Comparison of ENCODE assay signal across 15 cellular contexts in the genomic region with DNA sequence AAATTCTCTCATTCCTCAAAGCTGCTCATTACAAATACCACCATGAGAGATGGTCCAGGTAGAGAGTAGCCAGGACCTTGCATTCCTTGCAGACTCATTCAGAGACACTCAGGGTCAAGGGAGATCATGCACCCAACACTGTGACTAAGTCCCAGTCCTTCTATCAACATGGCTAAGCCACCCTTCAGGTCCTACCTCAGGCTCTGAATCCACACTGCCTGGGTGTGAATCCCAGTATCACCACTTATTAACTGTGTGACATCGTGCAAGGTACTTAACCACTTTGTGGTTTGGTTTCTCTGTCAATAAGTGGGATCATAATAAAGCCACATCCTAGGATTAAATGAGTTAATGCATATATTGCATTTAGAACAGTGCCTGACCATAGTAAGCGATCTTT.
DNase-seq lines count a peak whose midpoint lies in the region; ATAC-seq lines count a peak whose summit lies in the region.
"Had no signal": no experiment of that assay in that cellular context is flagged by ENCODE, and none has a peak within 500 bp of the region (broad histone marks: within the 10 kb centered on the region; RNA-seq: fewer than 3 reads in every experiment).

No MANE protein-coding gene starts in this region.

- no peak for DNase-seq in activated naive CD8-positive, alpha-beta T cell treated with anti-CD3 and anti-CD28 coated beads, Interleukin-2, amount 50 U/mL, for 24 hours
- no peak for DNase-seq in activated naive CD8-positive, alpha-beta T cell treated with anti-CD3 and anti-CD28 coated beads for 36 hours
- DNase-seq in kidney tubule cell (ENCODE audit: low spot score): peak; percentile 88
- DNase-seq in activated CD4-positive, CD25-positive, alpha-beta regulatory T cell treated with anti-CD3 and anti-CD28 coated beads, Interleukin-2, amount 50 U/mL, for 72 hours: no peak
- DNase-seq in activated CD4-positive, alpha-beta T cell treated with anti-CD3 and anti-CD28 coated beads, Interleukin-2, amount 10 ng/mL, durations not matched to agents 24 days and 14 days: no peak
- no peak for DNase-seq in activated effector memory CD4-positive, alpha-beta T cell treated with Interleukin-2 at 50 U/mL for 16 hours
- DNase-seq: CD8-positive, alpha-beta T cell; COR-L47; DMS153; DMS79 treated with DMSO at 0.1 percent for 48 hours; GDM1 had no signal

- no peak overlapping the region for H3K4me3 Mint-ChIP-seq in activated naive CD8-positive, alpha-beta T cell treated with anti-CD3 and anti-CD28 coated beads, Interleukin-2, amount 50 U/mL, for 24 hours
- H3K4me3 Mint-ChIP-seq in activated naive CD8-positive, alpha-beta T cell treated with anti-CD3 and anti-CD28 coated beads for 36 hours: no peak overlapping the region
- H3K4me3 Mint-ChIP-seq in stimulated activated memory B cell treated with anti-CD40 and anti-IgM and Interleukin-4, amounts not matched to agents 10 μg/mL and 1 μg/mL and 100 μg/mL, for 72 hours: no peak overlapping the region
- H3K4me3 Mint-ChIP-seq in activated CD4-positive, alpha-beta T cell treated with anti-CD3 and anti-CD28 coated beads, Interleukin-2, amount 10 ng/mL, durations not matched to agents 24 days and 14 days: no peak overlapping the region
- H3K4me3 Mint-ChIP-seq: CD14-positive monocyte; CD8-positive, alpha-beta T cell had no signal

- no peaks in the 10 kb centered on the region for H3K4me1 Mint-ChIP-seq in activated naive CD8-positive, alpha-beta T cell treated with anti-CD3 and anti-CD28 coated beads, Interleukin-2, amount 50 U/mL, for 24 hours
- H3K4me1 Mint-ChIP-seq in activated naive CD8-positive, alpha-beta T cell treated with anti-CD3 and anti-CD28 coated beads for 36 hours: peaks cover 2% of the 10 kb centered on the region
- H3K4me1 Mint-ChIP-seq in stimulated activated memory B cell treated with anti-CD40 and anti-IgM and Interleukin-4, amounts not matched to agents 10 μg/mL and 1 μg/mL and 100 μg/mL, for 72 hours: no peaks in the 10 kb centered on the region
- peaks cover 2% of the 10 kb centered on the region for H3K4me1 Mint-ChIP-seq in activated CD4-positive, alpha-beta T cell treated with anti-CD3 and anti-CD28 coated beads, Interleukin-2, amount 10 ng/mL, durations not matched to agents 24 days and 14 days
- H3K4me1 Mint-ChIP-seq: CD14-positive monocyte had no signal

- no peak overlapping the region for H3K27ac Mint-ChIP-seq in activated naive CD8-positive, alpha-beta T cell treated with anti-CD3 and anti-CD28 coated beads, Interleukin-2, amount 50 U/mL, for 24 hours
- H3K27ac Mint-ChIP-seq in activated naive CD8-positive, alpha-beta T cell treated with anti-CD3 and anti-CD28 coated beads for 36 hours: no peak overlapping the region
- H3K27ac Mint-ChIP-seq in stimulated activated memory B cell treated with anti-CD40 and anti-IgM and Interleukin-4, amounts not matched to agents 10 μg/mL and 1 μg/mL and 100 μg/mL, for 72 hours: no peak overlapping the region
- H3K27ac Mint-ChIP-seq in activated CD4-positive, alpha-beta T cell treated with anti-CD3 and anti-CD28 coated beads, Interleukin-2, amount 10 ng/mL, durations not matched to agents 24 days and 14 days: no peak overlapping the region
- H3K27ac Mint-ChIP-seq: CD14-positive monocyte; CD8-positive, alpha-beta T cell had no signal

- no peaks in the 10 kb centered on the region for H3K36me3 Mint-ChIP-seq in activated naive CD8-positive, alpha-beta T cell treated with anti-CD3 and anti-CD28 coated beads, Interleukin-2, amount 50 U/mL, for 24 hours (ENCODE audit: low read depth)
- H3K36me3 Mint-ChIP-seq in activated naive CD8-positive, alpha-beta T cell treated with anti-CD3 and anti-CD28 coated beads for 36 hours: no peaks in the 10 kb centered on the region
- H3K36me3 Mint-ChIP-seq in stimulated activated memory B cell treated with anti-CD40 and anti-IgM and Interleukin-4, amounts not matched to agents 10 μg/mL and 1 μg/mL and 100 μg/mL, for 72 hours: no peaks in the 10 kb centered on the region
- no peaks in the 10 kb centered on the region for H3K36me3 Mint-ChIP-seq in activated CD4-positive, alpha-beta T cell treated with anti-CD3 and anti-CD28 coated beads, Interleukin-2, amount 10 ng/mL, durations not matched to agents 24 days and 14 days (ENCODE audit: low read depth)
- H3K36me3 Mint-ChIP-seq: CD14-positive monocyte; CD8-positive, alpha-beta T cell had no signal

- intact Hi-C loops in activated CD4-positive, alpha-beta T cell treated with anti-CD3 and anti-CD28 coated beads, Interleukin-2, amount 10 ng/mL, durations not matched to agents 24 days and 14 days (cut with micrococcal nuclease): no loop called here

- H3K27me3 Mint-ChIP-seq in activated naive CD8-positive, alpha-beta T cell treated with anti-CD3 and anti-CD28 coated beads, Interleukin-2, amount 50 U/mL, for 24 hours: no peaks in the 10 kb centered on the region
- H3K27me3 Mint-ChIP-seq in activated naive CD8-positive, alpha-beta T cell treated with anti-CD3 and anti-CD28 coated beads for 36 hours: peaks cover 3% of the 10 kb centered on the region
- H3K27me3 Mint-ChIP-seq in stimulated activated memory B cell treated with anti-CD40 and anti-IgM and Interleukin-4, amounts not matched to agents 10 μg/mL and 1 μg/mL and 100 μg/mL, for 72 hours: no peaks in the 10 kb centered on the region
- H3K27me3 Mint-ChIP-seq in activated CD4-positive, alpha-beta T cell treated with anti-CD3 and anti-CD28 coated beads, Interleukin-2, amount 10 ng/mL, durations not matched to agents 24 days and 14 days: no peaks in the 10 kb centered on the region

- H3K9me3 Mint-ChIP-seq in activated naive CD8-positive, alpha-beta T cell treated with anti-CD3 and anti-CD28 coated beads, Interleukin-2, amount 50 U/mL, for 24 hours: no peaks in the 10 kb centered on the region
- no peaks in the 10 kb centered on the region for H3K9me3 Mint-ChIP-seq in activated naive CD8-positive, alpha-beta T cell treated with anti-CD3 and anti-CD28 coated beads for 36 hours
- no peaks in the 10 kb centered on the region for H3K9me3 Mint-ChIP-seq in stimulated activated memory B cell treated with anti-CD40 and anti-IgM and Interleukin-4, amounts not matched to agents 10 μg/mL and 1 μg/mL and 100 μg/mL, for 72 hours
- H3K9me3 Mint-ChIP-seq in activated CD4-positive, alpha-beta T cell treated with anti-CD3 and anti-CD28 coated beads, Interleukin-2, amount 10 ng/mL, durations not matched to agents 24 days and 14 days: no peaks in the 10 kb centered on the region
- H3K9me3 Mint-ChIP-seq: CD8-positive, alpha-beta T cell had no signal

- ATAC-seq in activated naive CD8-positive, alpha-beta T cell treated with anti-CD3 and anti-CD28 coated beads, Interleukin-2, amount 50 U/mL, for 24 hours: peak; percentile 40
- ATAC-seq in stimulated activated memory B cell treated with anti-CD40 and anti-IgM and Interleukin-4, amounts not matched to agents 10 μg/mL and 1 μg/mL and 100 μg/mL, for 72 hours: peak; percentile 43
- ATAC-seq: CD8-positive, alpha-beta T cell; HCT116; HepG2 had no signal
